9 cellular contexts compared by ENCODE assay signal in the genomic region with DNA sequence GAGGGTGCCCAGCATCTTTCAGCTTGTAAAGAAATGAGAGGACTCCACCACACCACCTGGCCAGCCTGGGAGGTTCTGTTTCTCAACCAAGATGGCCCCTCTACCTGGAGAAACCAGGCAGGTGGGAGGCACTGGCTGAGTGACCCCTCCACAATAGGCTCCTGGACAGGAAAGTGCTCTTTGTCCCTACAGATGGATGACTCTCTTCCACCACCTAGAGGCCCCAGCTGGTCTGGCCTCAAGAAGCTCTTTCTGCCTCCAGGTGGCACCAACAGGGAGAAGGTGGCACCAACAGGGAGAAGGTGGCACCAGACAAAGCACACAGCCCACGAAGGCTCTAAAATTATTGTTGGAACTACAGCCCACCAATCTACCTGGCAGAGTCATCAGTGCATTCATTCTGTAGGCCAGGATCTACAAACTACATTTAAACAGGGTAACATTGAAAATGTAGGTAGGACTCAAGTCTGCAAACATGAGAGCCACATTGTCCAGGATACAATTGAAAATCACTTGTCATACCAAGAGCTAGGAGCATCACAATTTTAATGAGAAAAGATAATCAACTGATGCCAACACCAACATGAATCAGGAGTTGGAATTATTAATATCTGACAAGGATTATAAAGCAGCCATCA. TPM values are rescaled to one million over a fixed set of nuclear protein-coding genes. Genes with fewer than 3 reads are reported as not detected.
DNase-seq lines count a peak whose midpoint lies in the region; ATAC-seq and TF ChIP-seq lines count a peak whose summit lies in the region.
"Had no signal": no experiment of that assay in that cellular context is flagged by ENCODE, and none has a peak within 500 bp of the region (broad histone marks: within the 10 kb centered on the region; RNA-seq: fewer than 3 reads in every experiment).

No MANE protein-coding gene starts in this region.

- H3K36me3 ChIP-seq in Caco-2 (ENCODE audit: control insufficient read depth, insufficient read depth, low read length) (no peaks in the 10 kb centered on the region), mucosa of descending colon (ENCODE audit: low read depth) (no peaks in the 10 kb centered on the region)

- H3K27me3 ChIP-seq in Caco-2 (replicated peaks; ENCODE audit: control insufficient read depth, insufficient read depth, low read length) = no peaks in the 10 kb centered on the region

- no peak overlapping the region for H3K4me3 Mint-ChIP-seq in Caco-2 (ENCODE audit: unreplicated experiment)
- no peak overlapping the region for H3K4me3 Mint-ChIP-seq in MCF 10A (ENCODE audit: unreplicated experiment)

- H3K27me3 Mint-ChIP-seq in Caco-2 (ENCODE audit: insufficient read depth, unreplicated experiment) = no peaks in the 10 kb centered on the region
- peaks cover 17% of the 10 kb centered on the region for H3K27me3 Mint-ChIP-seq in MCF 10A (ENCODE audit: insufficient read depth, unreplicated experiment)

- POLR2A ChIA-PET in Caco-2 (lab: Charles Lee) = no interaction called here
- POLR2A ChIA-PET in MCF 10A (lab: Yijun Ruan, JAX) = no interaction called here

- H3K4me1 ChIP-seq in Caco-2 (peaks cover 8% of the 10 kb centered on the region), mucosa of descending colon (ENCODE audit: low read depth) (peaks cover 18% of the 10 kb centered on the region)

- peaks cover 16% of the 10 kb centered on the region for H3K4me1 Mint-ChIP-seq in Caco-2 (ENCODE audit: low read depth, unreplicated experiment)
- H3K4me1 Mint-ChIP-seq in MCF 10A (ENCODE audit: insufficient read depth, unreplicated experiment) = peaks cover 6% of the 10 kb centered on the region

- DNase-seq in Caco-2 = peak; percentile 63 to 64
- DNase-seq in HFF-Myc (ENCODE audit: extremely low read depth, low read depth) = no peak
- peak; percentile 9 for DNase-seq in RPMI7951 (ENCODE audit: low read depth)
- peak; percentile 45 for DNase-seq in MCF 10A (ENCODE audit: unreplicated experiment)
- DNase-seq in mucosa of descending colon = peak; percentile 59 to 86 (median 77)
- no peak for DNase-seq in NCI-H128 (lab: John Stamatoyannopoulos, UW; ENCODE audit: unreplicated experiment)
- no peak for DNase-seq in inferior parietal cortex (ENCODE audit: extremely low spot score)

- ATAC-seq in mucosa of descending colon (peak; percentile 80), GM19452 (IDR thresholded peaks at IDR 0.05; ENCODE audit: unreplicated experiment) (no peak)

- H3K9me3 Mint-ChIP-seq in Caco-2 (ENCODE audit: unreplicated experiment) (no peaks in the 10 kb centered on the region), MCF 10A (ENCODE audit: unreplicated experiment) (no peaks in the 10 kb centered on the region)

- no peaks in the 10 kb centered on the region; the same call in 1 of the 2 replicates for H3K9me3 ChIP-seq in Caco-2
- H3K9me3 ChIP-seq in mucosa of descending colon = no peaks in the 10 kb centered on the region

- TF ChIP-seq CTCF in Caco-2 (IDR thresholded peaks at IDR 0.05; ENCODE audit: insufficient read depth in 1 of 2, low read depth in 1 of 2, low read length in 1 of 2, severe bottlenecking in 1 of 2, unreplicated experiment in 1 of 2) = peak; percentile 77 to 94
- peak; percentile 68 for TF ChIP-seq CTCF in HFF-Myc (IDR thresholded peaks at IDR 0.05; ENCODE audit: low read depth, low read length, missing control alignments)
- TF ChIP-seq CTCF in MCF 10A (IDR thresholded peaks at IDR 0.05; ENCODE audit: unreplicated experiment) = peak; percentile 43
- TF ChIP-seq CTCF in mucosa of descending colon (IDR thresholded peaks at IDR 0.05) = peak; percentile 76

- H3K27ac Mint-ChIP-seq in Caco-2 (ENCODE audit: unreplicated experiment) (no peak overlapping the region), MCF 10A (ENCODE audit: low read depth, unreplicated experiment) (no peak overlapping the region)

- CTCF ChIA-PET in Caco-2 (lab: Charles Lee) (interaction anchor here (0.6 to 1.8 kb wide), 15 partner anchors 14 to 241 kb away, joined by 3 to 15 read pairs (median 4); partner anchors contain the start of gene TFF3), MCF 10A (lab: Yijun Ruan, JAX) (interaction anchor here (0.5 to 1.9 kb wide), 11 partner anchors 18 to 426 kb away, joined by 3 to 5 read pairs (median 3); partner anchors contain the start of gene TFF2)

- BruUV-seq in Caco-2 (replicated peaks; lab: Mats Ljungman, UMichigan) = no TSS peak
- no TSS peak for BruUV-seq in MCF 10A (replicated peaks; lab: Mats Ljungman, UMichigan)

- H3K36me3 Mint-ChIP-seq in Caco-2 (ENCODE audit: insufficient read depth, unreplicated experiment) = no peaks in the 10 kb centered on the region
- no peaks in the 10 kb centered on the region for H3K36me3 Mint-ChIP-seq in MCF 10A (ENCODE audit: insufficient read depth, unreplicated experiment)

- intact Hi-C loops in Caco-2 (cut with micrococcal nuclease; ENCODE audit: unreplicated experiment) = loop anchor here (1.0 kb wide), 3 partner anchors 43 to 236 kb away; no protein-coding TSS in a partner anchor
- intact Hi-C loops in MCF 10A (cut with micrococcal nuclease) = loop anchor here (1.0 kb wide), 1 partner anchor 236 kb away; no protein-coding TSS in a partner anchor
- intact Hi-C loops in mucosa of descending colon (cut with DNase I, micrococcal nuclease) = no loop called here

- H3K4me3 ChIP-seq in Caco-2 (ENCODE audit: low read depth, low read length) (no peak overlapping the region), HFF-Myc (replicated peaks; ENCODE audit: low read depth, low read length) (no peak overlapping the region), mucosa of descending colon (no peak overlapping the region)

RNA-seq across cellular contexts. Expression of gene TMPRSS3, which starts 14.4 kb away (rescaled TPM):
- total RNA-seq in Caco-2 (2022) = not detected in 2 replicates
- total RNA-seq in RPMI7951 (2014; rRNA removed; shearing (Covaris generic)) = not detected in 2 replicates
- 2.0 and 2.4 TPM in 2 replicates for total RNA-seq in MCF 10A (2022)
- total RNA-seq in mucosa of descending colon = under 1 TPM; 0.35 to 0.72 (median 0.69) TPM
- total RNA-seq: LHCN-M2 had no signal

RNA-seq across cellular contexts. Expression of gene TFF1, which starts 15.1 kb away (rescaled TPM):
- total RNA-seq in Caco-2 (2022) (9.8 and 26.3 TPM in 2 replicates), MCF 10A (2022) (not detected in 2 replicates), mucosa of descending colon (100 to 1,000 TPM in 1 of 3 donors, 10 to 100 TPM in 1, 1 to 10 TPM in 1; 6.0 to 206 (median 60.1) TPM)
- not detected in 2 replicates for total RNA-seq in RPMI7951 (2014; rRNA removed; shearing (Covaris generic))
- total RNA-seq: LHCN-M2 had no signal

RNA-seq across cellular contexts. Expression of gene UBASH3A, which starts 22.2 kb away (rescaled TPM):
- total RNA-seq in Caco-2 (2022) = not detected in 2 replicates
- total RNA-seq in RPMI7951 (2014; rRNA removed; shearing (Covaris generic)) = not detected in 2 replicates
- total RNA-seq in MCF 10A (2022) = not detected in 2 replicates
- 1 to 10 TPM in 2 of 3 donors, under 1 TPM in 1; 0.60 to 2.5 (median 1.8) TPM for total RNA-seq in mucosa of descending colon
- total RNA-seq: LHCN-M2 had no signal

RNA-seq across cellular contexts. Expression of gene TFF2, which starts 30.7 kb away (rescaled TPM):
- 1.2 and 3.4 TPM in 2 replicates for total RNA-seq in Caco-2 (2022)
- not detected in 2 replicates for total RNA-seq in RPMI7951 (2014; rRNA removed; shearing (Covaris generic))
- not detected in 2 replicates for total RNA-seq in MCF 10A (2022)
- 1 to 10 TPM in 2 of 3 donors, not detected in 1; 1.1 to 1.7 TPM for total RNA-seq in mucosa of descending colon
- total RNA-seq: LHCN-M2 had no signal

Comparison
In these comparisons a context has a peak if more than half of its experiments do, and no peak if none do; other contexts are left out.
1. DNase-seq: peak in Caco-2 (2 of 2), RPMI7951 (single experiment), MCF 10A (single experiment) and mucosa of descending colon (3 of 3); none in HFF-Myc (single experiment), NCI-H128 (single experiment) and inferior parietal cortex (single experiment).
2. intact Hi-C loops: an anchor here in Caco-2 (1.0 kb wide) and MCF 10A (1.0 kb wide); none called in mucosa of descending colon.
3. Peak in every context shown above with its lines, with median percentiles within 50 percentile points of each other: CTCF ChIP-seq.